In genomic region chr4:109998867-109999303, GRCh38 we compare ENCODE assay signal across 8 cellular contexts.
DNase-seq lines count a peak whose midpoint lies in the region; ATAC-seq and TF ChIP-seq lines count a peak whose summit lies in the region.

No MANE protein-coding gene starts in this region.

- H3K9ac ChIP-seq in mesenchymal stem cell (ENCODE audit: low read length) = no peak overlapping the region

- no peaks in the 10 kb centered on the region for H3K79me1 ChIP-seq in mesenchymal stem cell (replicated peaks; ENCODE audit: low read length, poor library complexity, severe bottlenecking)

- H3K4ac ChIP-seq in mesenchymal stem cell (ENCODE audit: low read depth in 1 of 2, low read length in 2 of 2) = no peak overlapping the region

- POLR2A ChIA-PET in OCI-LY7 (lab: Charles Lee) = interaction anchor here (0.7 kb wide), 1 partner anchor 14 kb away, joined by 4 read pairs; no protein-coding TSS in a partner anchor

- H3K9me3 ChIP-seq in OCI-LY7 (ENCODE audit: low read length) (no peaks in the 10 kb centered on the region), mesenchymal stem cell (ENCODE audit: control insufficient read depth, low read length) (no peaks in the 10 kb centered on the region)

- no peak overlapping the region for H4K91ac ChIP-seq in mesenchymal stem cell (ENCODE audit: low read length)

- H2AFZ ChIP-seq in OCI-LY7 (ENCODE audit: low read length) (peak overlapping the region; percentile 3; the same call in 1 of the 2 replicates), mesenchymal stem cell (ENCODE audit: low read depth, low read length) (no peak overlapping the region)

- no CpG with 5 or more reads among the region's 1 CpG for WGBS in mesenchymal stem cell

- peak; percentile 91 for TF ChIP-seq CTCF in OCI-LY7 (conservative IDR thresholded peaks at IDR 0.05; ENCODE audit: low read length)
- TF ChIP-seq CTCF in coronary artery (IDR thresholded peaks at IDR 0.05) = peak; percentile 38

- H2BK120ac ChIP-seq in mesenchymal stem cell (ENCODE audit: low read depth, low read length) = no peak overlapping the region

- H3K4me1 ChIP-seq in OCI-LY7 (ENCODE audit: insufficient read depth, low read length, poor library complexity, severe bottlenecking) (peaks cover 33% of the 10 kb centered on the region), mesenchymal stem cell (ENCODE audit: control insufficient read depth, insufficient read depth, low read depth, low read length) (peaks cover 2% of the 10 kb centered on the region)

- peak; percentile 38 for ATAC-seq in GM19351 (IDR thresholded peaks at IDR 0.05; ENCODE audit: unreplicated experiment)
- ATAC-seq in HG03565 (IDR thresholded peaks at IDR 0.05; ENCODE audit: unreplicated experiment) = peak; percentile 36

- CTCF ChIA-PET in OCI-LY7 (lab: Charles Lee; ENCODE audit: unreplicated experiment) = interaction anchor here (0.6 to 2.3 kb wide), 3 partner anchors 20 to 519 kb away, joined by 3 to 11 read pairs (median 3); no protein-coding TSS in a partner anchor

- H2BK12ac ChIP-seq in mesenchymal stem cell (ENCODE audit: low read length in 2 of 2) = no peak overlapping the region

- H3K18ac ChIP-seq in mesenchymal stem cell (ENCODE audit: low read depth in 1 of 2, low read length in 2 of 2) = no peak overlapping the region

- no peak overlapping the region for H2BK5ac ChIP-seq in mesenchymal stem cell (ENCODE audit: low read depth, low read length, poor library complexity, severe bottlenecking)

- no peaks in the 10 kb centered on the region for H3K9me2 ChIP-seq in OCI-LY7 (ENCODE audit: insufficient read depth, low read length)

- DNase-seq in SIG-M5 treated with dmso at 0.1 percent for 504 hours (lab: John Stamatoyannopoulos, UW; ENCODE audit: unreplicated experiment) = peak; percentile 70
- no peak for DNase-seq in SIG-M5 (lab: John Stamatoyannopoulos, UW)
- peak; percentile 83 for DNase-seq in OCI-LY7 (ENCODE audit: low spot score)
- no peak for DNase-seq in coronary artery (ENCODE audit: low spot score)
- peak; percentile 73 for DNase-seq in mesenchymal stem cell
- no peak for DNase-seq in activated CD8-positive, alpha-beta memory T cell treated with anti-CD3 and anti-CD28 coated beads for 24 hours

- no peak overlapping the region for H2BK15ac ChIP-seq in mesenchymal stem cell (ENCODE audit: low read depth, poor library complexity, severe bottlenecking)

- BruUV-seq in OCI-LY7 (replicated peaks; lab: Mats Ljungman, UMichigan) = no TSS peak

- H3K79me2 ChIP-seq in OCI-LY7 (ENCODE audit: insufficient read depth, low read depth, low read length) = no peaks in the 10 kb centered on the region

- H3K4me3 ChIP-seq in OCI-LY7 (ENCODE audit: low read depth, low read length, poor library complexity, severe bottlenecking) (no peak overlapping the region), coronary artery (no peak overlapping the region), mesenchymal stem cell (ENCODE audit: insufficient read depth in 1 of 2, low read depth in 1 of 2, low read length in 2 of 2) (no peak overlapping the region)

- no peak overlapping the region for H3K23ac ChIP-seq in mesenchymal stem cell (ENCODE audit: low read length in 2 of 2)

- no peak overlapping the region for H2AK5ac ChIP-seq in mesenchymal stem cell (ENCODE audit: low read length, severe bottlenecking)

- intact Hi-C loops in OCI-LY7 (cut with micrococcal nuclease; ENCODE audit: unreplicated experiment) = loop anchor here (1.0 to 10.0 kb wide), 2 partner anchors 517 to 706 kb away; no protein-coding TSS in a partner anchor

- H3K36me3 ChIP-seq in OCI-LY7 (ENCODE audit: insufficient read depth, low read length) (no peaks in the 10 kb centered on the region), mesenchymal stem cell (ENCODE audit: control insufficient read depth in 1 of 2, insufficient read depth in 2 of 2, low read depth in 1 of 2, low read length in 2 of 2) (no peaks in the 10 kb centered on the region)

- peaks cover 0 to 4% of the 10 kb centered on the region in 2 experiments for H3K27me3 ChIP-seq in mesenchymal stem cell (ENCODE audit: control insufficient read depth in 1 of 2, insufficient read depth in 1 of 2, low read length in 2 of 2)

- no peak overlapping the region for H3K27ac ChIP-seq in OCI-LY7 (ENCODE audit: low read depth, low read length, poor library complexity, severe bottlenecking)
- H3K27ac ChIP-seq in coronary artery = no peak overlapping the region
- H3K27ac ChIP-seq in mesenchymal stem cell (ENCODE audit: low read length, poor library complexity, severe bottlenecking) = no peak overlapping the region

- no peak overlapping the region for H4K8ac ChIP-seq in mesenchymal stem cell (ENCODE audit: low read length)

- H3K4me2 ChIP-seq in OCI-LY7 (ENCODE audit: low read length) (no peak overlapping the region), mesenchymal stem cell (ENCODE audit: low read length, poor library complexity, severe bottlenecking) (no peak overlapping the region)

- no peaks in the 10 kb centered on the region for H4K20me1 ChIP-seq in OCI-LY7 (ENCODE audit: insufficient read depth, low read length)

- no peak overlapping the region for H3K14ac ChIP-seq in mesenchymal stem cell (ENCODE audit: low read length in 2 of 2)

Comparison
In these comparisons a context has a peak if more than half of its experiments do, and no peak if none do; other contexts are left out.
1. DNase-seq: peak in SIG-M5 treated with dmso at 0.1 percent for 504 hours (single experiment), OCI-LY7 (single experiment) and mesenchymal stem cell (single experiment); none in SIG-M5 (single experiment), coronary artery (single experiment) and activated CD8-positive, alpha-beta memory T cell treated with anti-CD3 and anti-CD28 coated beads for 24 hours (single experiment).